ENCODE assay signal across 25 cellular contexts in genomic region chr5:150263339-150263738, GRCh38. TPM values are rescaled to one million over a fixed set of nuclear protein-coding genes. Genes with fewer than 3 reads are reported as not detected.
DNase-seq lines count a peak whose midpoint lies in the region; ATAC-seq, FAIRE-seq and TF ChIP-seq lines count a peak whose summit lies in the region.
"Had no signal": no experiment of that assay in that cellular context is flagged by ENCODE, and none has a peak within 500 bp of the region (broad histone marks: within the 10 kb centered on the region; RNA-seq: fewer than 3 reads in every experiment).

No MANE protein-coding gene starts in this region.

- CTCF ChIA-PET in AG04449 (lab: Yijun Ruan, JAX) = interaction anchor here (1.5 to 15.7 kb wide), 2 partner anchors 9 to 86 kb away, joined by 7 to 265 read pairs; no protein-coding TSS in a partner anchor

- H3K9me3 Mint-ChIP-seq in neural crest cell = no peaks in the 10 kb centered on the region
- H3K9me3 Mint-ChIP-seq: activated B cell treated with CpG ODN at 0.5 μM for 24 hours; activated CD4-positive, alpha-beta memory T cell treated with anti-CD3 and anti-CD28 coated beads, Interleukin-2, amount 10 ng/mL, durations not matched to agents 7 days and 5 days; CD4-positive, alpha-beta memory T cell; naive B cell had no signal

- no peak for DNase-seq in AG04449 (ENCODE audit: low read depth, low spot score)
- no peak for DNase-seq in HTR-8/SVneo (ENCODE audit: insufficient read length, low spot score)
- no peak for DNase-seq in caudate nucleus (lab: John Stamatoyannopoulos, UW)
- DNase-seq in neural crest cell (ENCODE audit: low read depth, low spot score) = no peak
- no peak for DNase-seq in NCI-H1436 treated with DMSO at 0.1 percent for 48 hours (lab: John Stamatoyannopoulos, UW)
- no peak for DNase-seq in DMS 273 (lab: John Stamatoyannopoulos, UW; ENCODE audit: unreplicated experiment)
- DNase-seq: activated B cell treated with CpG ODN at 0.5 μM for 24 hours; activated CD4-positive, alpha-beta memory T cell treated with anti-CD3 and anti-CD28 coated beads, Interleukin-2, amount 10 ng/mL, durations not matched to agents 7 days and 5 days; activated naive CD4-positive, alpha-beta T cell; activated T-cell treated with anti-CD3 and anti-CD28 coated beads, Interleukin-2, amount 50 U/mL, for 1 hour; CD4-positive, alpha-beta memory T cell; DMS79; effector memory CD4-positive, alpha-beta T cell; hippocampal formation; kidney; naive B cell; NCI-H1417 treated with DMSO at 0.1 percent for 48 hours; NCI-H526 treated with DMSO at 0.1 percent for 48 hours; stimulated activated CD4-positive, alpha-beta T cell treated with anti-CD3 and anti-CD28 coated beads, Interleukin-4, amount 100 ng/mL, for 24 hours had no signal

- H3K4me3 ChIP-seq in AG04449 (ENCODE audit: low read depth, low read length) = peak overlapping the region; percentile 43
- H3K4me3 ChIP-seq: SJCRH30 had no signal

- POLR2A ChIA-PET in AG04449 (lab: Yijun Ruan, JAX) = interaction anchor here (0.7 to 0.9 kb wide), 2 partner anchors 12 to 114 kb away, joined by 3 to 4 read pairs; no protein-coding TSS in a partner anchor

- peaks cover 18% of the 10 kb centered on the region for H3K4me1 Mint-ChIP-seq in neural crest cell
- H3K4me1 Mint-ChIP-seq: activated B cell treated with CpG ODN at 0.5 μM for 24 hours; activated CD4-positive, alpha-beta memory T cell treated with anti-CD3 and anti-CD28 coated beads, Interleukin-2, amount 10 ng/mL, durations not matched to agents 7 days and 5 days; CD4-positive, alpha-beta memory T cell; naive B cell had no signal

- ATAC-seq in HG02870 (IDR thresholded peaks at IDR 0.05; ENCODE audit: unreplicated experiment) (no peak), HG03565 (IDR thresholded peaks at IDR 0.05; ENCODE audit: unreplicated experiment) (no peak)

- H3K27ac Mint-ChIP-seq in neural crest cell (ENCODE audit: unreplicated experiment) = peak overlapping the region; percentile 1
- H3K27ac Mint-ChIP-seq: activated B cell treated with CpG ODN at 0.5 μM for 24 hours; activated CD4-positive, alpha-beta memory T cell treated with anti-CD3 and anti-CD28 coated beads, Interleukin-2, amount 10 ng/mL, durations not matched to agents 7 days and 5 days; naive B cell had no signal

- TF ChIP-seq CTCF in AG04449 (IDR thresholded peaks at IDR 0.05; ENCODE audit: insufficient read depth, low read length, missing control alignments) = no peak
- TF ChIP-seq CTCF in neural crest cell (conservative IDR thresholded peaks at IDR 0.05) = no peak

- H3K27ac ChIP-seq in caudate nucleus (ENCODE audit: low read depth, low read length) = peak overlapping the region; percentile 12
- H3K27ac ChIP-seq: SJCRH30 had no signal

- no peaks in the 10 kb centered on the region for H3K36me3 Mint-ChIP-seq in neural crest cell (ENCODE audit: low read depth)
- H3K36me3 Mint-ChIP-seq: CD4-positive, alpha-beta memory T cell; naive B cell had no signal

- FAIRE-seq in HTR-8/SVneo (lab: Jason Lieb, UNC) = peak; percentile 99
- FAIRE-seq: GM18507, kidney had no signal

- peaks cover 10% of the 10 kb centered on the region for H3K27me3 Mint-ChIP-seq in neural crest cell (ENCODE audit: low read depth)
- H3K27me3 Mint-ChIP-seq: activated B cell treated with CpG ODN at 0.5 μM for 24 hours had no signal

- no peak overlapping the region for H3K4me3 Mint-ChIP-seq in neural crest cell
- H3K4me3 Mint-ChIP-seq: activated B cell treated with CpG ODN at 0.5 μM for 24 hours; activated CD4-positive, alpha-beta memory T cell treated with anti-CD3 and anti-CD28 coated beads, Interleukin-2, amount 10 ng/mL, durations not matched to agents 7 days and 5 days; naive B cell had no signal

RNA-seq across cellular contexts. Expression of gene CAMK2A, which starts 26.2 kb away (rescaled TPM):
- total RNA-seq in neural crest cell = 0.30 and 0.59 TPM in 2 replicates
- total RNA-seq: activated B cell treated with CpG ODN at 0.5 μM for 24 hours; activated CD4-positive, alpha-beta memory T cell treated with anti-CD3 and anti-CD28 coated beads, Interleukin-2, amount 10 ng/mL, durations not matched to agents 7 days and 5 days; CD4-positive, alpha-beta memory T cell; subcutaneous adipose tissue; T-helper 2 cell treated with Interferon-gamma antibody and Interleukin-4, amounts not matched to agents 100 ng/mL and 5 ng/mL, for 36 hours had no signal

RNA-seq across cellular contexts. Expression of gene ARSI, which starts 39.4 kb away (rescaled TPM):
- total RNA-seq in neural crest cell = 0.25 and 0.51 TPM in 2 replicates
- total RNA-seq: activated B cell treated with CpG ODN at 0.5 μM for 24 hours; activated CD4-positive, alpha-beta memory T cell treated with anti-CD3 and anti-CD28 coated beads, Interleukin-2, amount 10 ng/mL, durations not matched to agents 7 days and 5 days; CD4-positive, alpha-beta memory T cell; T-helper 2 cell treated with Interferon-gamma antibody and Interleukin-4, amounts not matched to agents 100 ng/mL and 5 ng/mL, for 36 hours had no signal
